Comparison of ENCODE assay signal across 14 cellular contexts in genomic region chr6:74749211-74750142, GRCh38.
DNase-seq lines count a peak whose midpoint lies in the region; ATAC-seq and TF ChIP-seq lines count a peak whose summit lies in the region.
"Had no signal": no experiment of that assay in that cellular context is flagged by ENCODE, and none has a peak within 500 bp of the region (broad histone marks: within the 10 kb centered on the region; RNA-seq: fewer than 3 reads in every experiment).

No MANE protein-coding gene starts in this region.

- H3K36me3 ChIP-seq in lower lobe of right lung (no peaks in the 10 kb centered on the region), SJCRH30 (no peaks in the 10 kb centered on the region)
- H3K36me3 ChIP-seq: BLaER1 treated with 17β-estradiol and CSF1 and Interleukin-3, amounts not matched to agents 10 nM and 100 nM had no signal

- DNase-seq in SK-N-DZ (ENCODE audit: low spot score) (peak; percentile 23), lower lobe of right lung (no peak), foreskin fibroblast (no peak), SJCRH30 (no peak)
- no peak for DNase-seq in activated naive CD4-positive, alpha-beta T cell treated with anti-CD3 and anti-CD28 coated beads, Interleukin-2, amount 50 U/mL, for 16 hours
- DNase-seq: activated CD4-positive, alpha-beta T cell treated with anti-CD3 and anti-CD28 coated beads, Interleukin-2, amount 50 U/mL, for 4 hours; NCI-H2081 treated with DMSO at 0.1 percent for 48 hours; SHP77; stimulated activated CD8-positive, alpha-beta memory T cell treated with anti-CD3 and anti-CD28 coated beads, Interleukin-4, amount 100 ng/mL, for 48 hours had no signal

- no peaks in the 10 kb centered on the region for H3K4me1 ChIP-seq in lower lobe of right lung
- H3K4me1 ChIP-seq in SJCRH30, result no peaks in the 10 kb centered on the region

- H3K9me3 ChIP-seq in lower lobe of right lung (no peaks in the 10 kb centered on the region), SJCRH30 (replicated peaks) (no peaks in the 10 kb centered on the region)
- H3K9me3 ChIP-seq: BLaER1 treated with 17β-estradiol and CSF1 and Interleukin-3, amounts not matched to agents 10 nM and 100 nM had no signal

- H3K27me3 ChIP-seq in lower lobe of right lung (ENCODE audit: low read depth) (no peaks in the 10 kb centered on the region), SJCRH30 (no peaks in the 10 kb centered on the region)
- H3K27me3 ChIP-seq: BLaER1 treated with 17β-estradiol and CSF1 and Interleukin-3, amounts not matched to agents 10 nM and 100 nM had no signal

- TF ChIP-seq CTCF in lower lobe of right lung (IDR thresholded peaks at IDR 0.05), result no peak
- TF ChIP-seq CTCF in foreskin fibroblast (IDR thresholded peaks at IDR 0.05; ENCODE audit: low read depth, low read length), result no peak

- ATAC-seq in GM18499 (IDR thresholded peaks at IDR 0.05; ENCODE audit: insufficient read depth, unreplicated experiment), result peak; percentile 73
- ATAC-seq in HG02642 (IDR thresholded peaks at IDR 0.05; ENCODE audit: poor library complexity, unreplicated experiment), result peak; percentile 72
- ATAC-seq in lower lobe of right lung, result peak; percentile 64 to 90
- ATAC-seq in HG03378 (IDR thresholded peaks at IDR 0.05; ENCODE audit: unreplicated experiment), result no peak
- ATAC-seq: left lobe of liver had no signal

- H3K4me3 ChIP-seq in lower lobe of right lung, result no peak overlapping the region
- no peak overlapping the region for H3K4me3 ChIP-seq in foreskin fibroblast (ENCODE audit: low read depth in 1 of 2, low read length in 2 of 2)
- no peak overlapping the region for H3K4me3 ChIP-seq in SJCRH30
- H3K4me3 ChIP-seq: BLaER1 treated with 17β-estradiol and CSF1 and Interleukin-3, amounts not matched to agents 10 nM and 100 nM had no signal

- intact Hi-C loops in lower lobe of right lung (cut with DNase I), result no loop called here

- H3K27ac ChIP-seq in lower lobe of right lung (peak overlapping the region; percentile 3), SJCRH30 (no peak overlapping the region)
- H3K27ac ChIP-seq: BLaER1 treated with 17β-estradiol and CSF1 and Interleukin-3, amounts not matched to agents 10 nM and 100 nM had no signal
